11 cellular contexts compared by ENCODE assay signal in the genomic region with DNA sequence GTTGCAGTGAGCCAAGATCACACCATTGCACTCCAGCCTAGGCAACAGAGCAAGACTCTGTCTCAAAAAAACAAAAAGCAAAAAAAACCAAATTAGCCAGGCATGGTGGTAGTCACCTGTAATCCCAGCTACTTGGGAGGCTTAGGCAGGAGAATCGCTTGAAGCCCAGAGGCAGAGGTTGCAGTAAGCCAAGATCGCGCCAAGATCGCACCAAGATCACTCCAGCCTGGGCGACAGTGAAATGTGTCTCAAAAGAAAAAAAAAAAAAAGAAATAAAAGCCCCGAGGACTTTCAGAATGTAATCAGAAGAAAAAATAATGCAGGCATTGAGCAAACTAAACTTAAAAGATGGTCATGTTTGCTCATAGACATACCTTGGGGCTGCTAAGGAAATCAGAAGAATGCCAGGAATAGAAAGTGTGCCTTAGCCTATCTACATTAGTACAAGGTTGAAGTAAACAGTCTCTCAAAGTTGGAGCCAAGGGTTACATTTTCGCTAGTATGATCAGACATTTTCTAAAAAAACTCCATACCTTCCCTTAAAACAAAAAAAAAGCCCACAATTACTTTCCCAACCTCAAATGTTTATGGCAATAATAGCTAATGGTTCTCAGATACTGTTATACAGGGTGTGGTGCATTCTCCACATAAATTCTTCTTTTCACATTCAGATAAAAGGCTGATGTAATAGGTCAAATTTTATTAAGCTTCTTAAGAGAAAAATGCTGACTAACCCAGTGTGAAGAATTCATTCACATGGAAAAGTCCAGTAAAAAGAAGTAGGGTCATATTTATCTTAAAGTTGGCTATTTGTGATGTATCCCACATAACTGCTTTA. TPM values are rescaled to one million over a fixed set of nuclear protein-coding genes. Genes with fewer than 3 reads are reported as not detected.
DNase-seq lines count a peak whose midpoint lies in the region; ATAC-seq and TF ChIP-seq lines count a peak whose summit lies in the region.
"Had no signal": no experiment of that assay in that cellular context is flagged by ENCODE, and none has a peak within 500 bp of the region (broad histone marks: within the 10 kb centered on the region; RNA-seq: fewer than 3 reads in every experiment).

No MANE protein-coding gene starts in this region.

- no peak overlapping the region for H3K4me3 ChIP-seq in sigmoid colon

- H3K9me3 ChIP-seq in sigmoid colon = no peaks in the 10 kb centered on the region

- peak; percentile 88 for DNase-seq in EH (ENCODE audit: low read depth)
- DNase-seq in fibroblast of the conjunctiva (ENCODE audit: low read depth) = peak; percentile 42
- DNase-seq in sigmoid colon = no peak
- no peak for DNase-seq in effector CD8-positive, alpha-beta T cell (lab: John Stamatoyannopoulos, UW)
- DNase-seq in NCI-H1105 treated with DMSO at 0.1 percent for 48 hours (lab: John Stamatoyannopoulos, UW) = no peak
- DNase-seq: activated CD4-positive, CD25-positive, alpha-beta regulatory T cell; activated effector memory CD4-positive, alpha-beta T cell treated with Interleukin-2 at 50 U/mL for 16 hours; nucleus accumbens had no signal

- intact Hi-C loops in sigmoid colon (cut with DNase I) = no loop called here

- WGBS in sigmoid colon, 2 donors = 88 to 95% methylated on average over 7 of the region's 7 CpGs

- no peak for TF ChIP-seq POLR2A in sigmoid colon (IDR thresholded peaks at IDR 0.05)

- no peak for TF ChIP-seq EP300 in sigmoid colon (IDR thresholded peaks at IDR 0.05)

- no peak for TF ChIP-seq CTCF in sigmoid colon (IDR thresholded peaks at IDR 0.05)

- no peaks in the 10 kb centered on the region for H3K27me3 ChIP-seq in sigmoid colon

- H3K27ac ChIP-seq in sigmoid colon = peak overlapping the region in 3 of 4 donors; percentile 2 to 56 (median 51)

- H3K36me3 ChIP-seq in sigmoid colon = peaks cover 0 to 2% (median 0%) of the 10 kb centered on the region in 4 donors

- ATAC-seq in SK-N-SH treated with all-trans-retinoic acid at 6 μM for 48 hours (peak; percentile 40), GM18907 (IDR thresholded peaks at IDR 0.05; ENCODE audit: unreplicated experiment) (no peak), GM21423 (IDR thresholded peaks at IDR 0.05; ENCODE audit: unreplicated experiment) (no peak)

- peaks cover 0 to 15% (median 7%) of the 10 kb centered on the region in 4 donors for H3K4me1 ChIP-seq in sigmoid colon

TF ChIP-seq in SK-N-SH treated with all-trans-retinoic acid at 6 μM for 48 hours, 23 proteins besides CTCF, POLR2A, EP300 and RAD21:
- TF ChIP-seq PPARA (CRISPR knock-in tag; IDR thresholded peaks at IDR 0.05; ENCODE audit: borderline replicate concordance) (no peak), ZNF70 (CRISPR knock-in tag; IDR thresholded peaks at IDR 0.05) (no peak), TOX (CRISPR knock-in tag; IDR thresholded peaks at IDR 0.05; ENCODE audit: borderline replicate concordance) (no peak), ZNF8 (CRISPR knock-in tag; IDR thresholded peaks at IDR 0.05) (no peak), ZC3H10 (CRISPR knock-in tag; IDR thresholded peaks at IDR 0.05) (no peak), ISL1 (CRISPR knock-in tag; IDR thresholded peaks at IDR 0.05) (peak; percentile 87)
- TF ChIP-seq, protein P1, sequence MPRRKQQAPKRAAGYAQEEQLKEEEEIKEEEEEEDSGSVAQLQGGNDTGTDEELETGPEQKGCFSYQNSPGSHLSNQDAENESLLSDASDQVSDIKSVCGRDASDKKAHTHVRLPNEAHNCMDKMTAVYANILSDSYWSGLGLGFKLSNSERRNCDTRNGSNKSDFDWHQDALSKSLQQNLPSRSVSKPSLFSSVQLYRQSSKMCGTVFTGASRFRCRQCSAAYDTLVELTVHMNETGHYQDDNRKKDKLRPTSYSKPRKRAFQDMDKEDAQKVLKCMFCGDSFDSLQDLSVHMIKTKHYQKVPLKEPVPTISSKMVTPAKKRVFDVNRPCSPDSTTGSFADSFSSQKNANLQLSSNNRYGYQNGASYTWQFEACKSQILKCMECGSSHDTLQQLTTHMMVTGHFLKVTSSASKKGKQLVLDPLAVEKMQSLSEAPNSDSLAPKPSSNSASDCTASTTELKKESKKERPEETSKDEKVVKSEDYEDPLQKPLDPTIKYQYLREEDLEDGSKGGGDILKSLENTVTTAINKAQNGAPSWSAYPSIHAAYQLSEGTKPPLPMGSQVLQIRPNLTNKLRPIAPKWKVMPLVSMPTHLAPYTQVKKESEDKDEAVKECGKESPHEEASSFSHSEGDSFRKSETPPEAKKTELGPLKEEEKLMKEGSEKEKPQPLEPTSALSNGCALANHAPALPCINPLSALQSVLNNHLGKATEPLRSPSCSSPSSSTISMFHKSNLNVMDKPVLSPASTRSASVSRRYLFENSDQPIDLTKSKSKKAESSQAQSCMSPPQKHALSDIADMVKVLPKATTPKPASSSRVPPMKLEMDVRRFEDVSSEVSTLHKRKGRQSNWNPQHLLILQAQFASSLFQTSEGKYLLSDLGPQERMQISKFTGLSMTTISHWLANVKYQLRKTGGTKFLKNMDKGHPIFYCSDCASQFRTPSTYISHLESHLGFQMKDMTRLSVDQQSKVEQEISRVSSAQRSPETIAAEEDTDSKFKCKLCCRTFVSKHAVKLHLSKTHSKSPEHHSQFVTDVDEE (CRISPR knock-in tag; IDR thresholded peaks at IDR 0.05) = no peak
TF ChIP-seq in SK-N-SH treated with all-trans-retinoic acid at 6 μM for 48 hours: peak in this region for 1.

RNA-seq across cellular contexts. Expression of a gene that starts 15.8 kb away (rescaled TPM):
- total RNA-seq in sigmoid colon = 10 to 100 TPM; 26.0 to 31.6 (median 27.6) TPM
- 10 to 100 TPM; 10.8 to 13.8 (median 11.6) TPM for polyA plus RNA-seq in sigmoid colon

RNA-seq across cellular contexts. Expression of a gene that starts 21.1 kb away (rescaled TPM):
- 10 to 100 TPM; 27.6 to 41.9 (median 36.0) TPM for total RNA-seq in sigmoid colon
- 10 to 100 TPM in 2 of 3 donors, 1 to 10 TPM in 1; 9.3 to 28.7 (median 10.2) TPM for polyA plus RNA-seq in sigmoid colon

RNA-seq across cellular contexts. Expression of a gene that starts 46.3 kb away (rescaled TPM):
- not detected for total RNA-seq in sigmoid colon
- not detected for polyA plus RNA-seq in sigmoid colon

Comparison
In these comparisons a context has a peak if more than half of its experiments do, and no peak if none do; other contexts are left out.
1. DNase-seq: peak in EH (single experiment) and fibroblast of the conjunctiva (single experiment); none in sigmoid colon (single experiment), effector CD8-positive, alpha-beta T cell (single experiment) and NCI-H1105 treated with DMSO at 0.1 percent for 48 hours (single experiment).